In the genomic region with DNA sequence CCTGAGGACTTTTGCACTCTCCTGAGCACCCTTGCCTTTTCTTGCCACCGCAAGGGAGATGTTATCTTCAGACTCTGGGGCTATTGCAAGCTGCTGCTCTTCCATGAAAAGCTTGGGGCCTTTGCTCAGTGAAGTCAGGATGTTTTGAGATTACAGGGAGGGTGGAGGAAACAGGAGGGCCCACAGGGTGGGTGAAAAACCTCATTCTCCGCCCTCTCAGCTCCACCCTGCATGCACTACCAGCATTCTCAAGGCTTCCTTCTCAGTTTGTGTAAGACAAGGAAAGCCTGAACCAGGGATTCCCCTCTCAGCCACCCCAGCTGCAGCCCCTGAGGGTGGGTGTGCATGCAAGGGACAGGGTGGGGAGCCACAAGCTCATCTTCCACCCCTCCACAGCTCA, we compare ENCODE assay signal across 1 cellular context.
TF ChIP-seq lines count a peak whose summit lies in the region.

No MANE protein-coding gene starts in this region.

TF ChIP-seq in H1, 55 proteins besides CTCF, POLR2A, EP300 and RAD21:
- TF ChIP-seq TAF7 (optimal IDR thresholded peaks at IDR 0.05; ENCODE audit: borderline replicate concordance, low read depth, low read length): no peak
